15 cellular contexts compared by ENCODE assay signal in genomic region chr7:66837661-66838060, GRCh38.
A peak's percentile ranks its signal among the peaks of the same experiment; 100 is the strongest.
DNase-seq lines count a peak whose midpoint lies in the region; ATAC-seq, FAIRE-seq and TF ChIP-seq lines count a peak whose summit lies in the region.
"Had no signal": no experiment of that assay in that cellular context is flagged by ENCODE, and none has a peak within 500 bp of the region (broad histone marks: within the 10 kb centered on the region; RNA-seq: fewer than 3 reads in every experiment).

No MANE protein-coding gene starts in this region.

- no peaks in the 10 kb centered on the region for H3K9me1 ChIP-seq in IMR-90 (ENCODE audit: insufficient read depth, low read length)

- H3K56ac ChIP-seq in IMR-90 (ENCODE audit: extremely low read depth, insufficient read depth, low read length): no peak overlapping the region

- H3K4me2 ChIP-seq in IMR-90 (ENCODE audit: low read depth, low read length) (no peak overlapping the region), SU-DHL-6 (ENCODE audit: low read depth, low read length, poor library complexity, severe bottlenecking) (no peak overlapping the region), HepG2 (ENCODE audit: low read depth, low read length) (no peak overlapping the region)

- H3F3A ChIP-seq in SU-DHL-6 (ENCODE audit: insufficient read depth): no peaks in the 10 kb centered on the region

- in situ Hi-C loops in IMR-90 (cut with MboI; ENCODE audit: low sequenced_read_pairs): no loop called here
- in situ Hi-C loops in HepG2 (cut with HindIII; ENCODE audit: extremely low pct_ligation_motif_present, low pct_unique_long_range_greater_than_20kb): loop anchor here (25.0 kb wide), 1 partner anchor 150 kb away; the partner anchor contains the start of genes SBDS and TYW1

- no peak overlapping the region for H3K27ac ChIP-seq in IMR-90 (ENCODE audit: insufficient read depth, low read length)
- no peak overlapping the region for H3K27ac ChIP-seq in SU-DHL-6 (ENCODE audit: low read depth, low read length)
- H3K27ac ChIP-seq in HepG2 (ENCODE audit: extremely low read length, insufficient read depth, low read length): no peak overlapping the region
- no peak overlapping the region for H3K27ac ChIP-seq in sigmoid colon
- no peak overlapping the region for H3K27ac ChIP-seq in upper lobe of left lung
- H3K27ac ChIP-seq: C4-2B had no signal

- no peak overlapping the region for H4K5ac ChIP-seq in IMR-90 (ENCODE audit: low read depth, low read length)

- ATAC-seq in IMR-90 (ENCODE audit: low read depth): no peak
- no peak for ATAC-seq in HepG2
- ATAC-seq in upper lobe of left lung (ENCODE audit: low FRiP score in 2 of 2): no peak
- ATAC-seq in GM21786 (IDR thresholded peaks at IDR 0.05; ENCODE audit: unreplicated experiment): no peak
- no peak for ATAC-seq in GM18870 (IDR thresholded peaks at IDR 0.05; ENCODE audit: unreplicated experiment)

- no peak overlapping the region for H2BK15ac ChIP-seq in IMR-90 (ENCODE audit: low read depth, low read length)

- H2AFZ ChIP-seq in IMR-90 (replicated peaks; ENCODE audit: low read length, poor library complexity) (peak overlapping the region; percentile 21), SU-DHL-6 (ENCODE audit: low read depth, low read length, severe bottlenecking) (peak overlapping the region; percentile 87), HepG2 (ENCODE audit: low read length) (no peak overlapping the region)

- DNase-seq in IMR-90 (no peak), HepG2 (ENCODE audit: low spot score) (no peak), sigmoid colon (peak; percentile 32), upper lobe of left lung (no peak), SW480 (ENCODE audit: low spot score) (no peak)
- DNase-seq: CD4-positive, alpha-beta T cell; DMS153; DMS79; GOT3 had no signal

- no peak overlapping the region for H3K4ac ChIP-seq in IMR-90 (ENCODE audit: low read depth, low read length)

- H3K27me3 ChIP-seq in IMR-90 (ENCODE audit: control insufficient read depth, insufficient read depth, low read length): no peaks in the 10 kb centered on the region
- H3K27me3 ChIP-seq in SU-DHL-6 (ENCODE audit: low read length): no peaks in the 10 kb centered on the region
- H3K27me3 ChIP-seq in HepG2 (ENCODE audit: control insufficient read depth in 1 of 2, insufficient read depth in 2 of 2, low read length in 2 of 2): no peaks in the 10 kb centered on the region
- no peaks in the 10 kb centered on the region for H3K27me3 ChIP-seq in sigmoid colon
- H3K27me3 ChIP-seq in upper lobe of left lung: no peaks in the 10 kb centered on the region
- H3K27me3 ChIP-seq: BE2C had no signal

- TF ChIP-seq POLR2A in IMR-90 (IDR thresholded peaks at IDR 0.05; ENCODE audit: low read depth, low read length): no peak
- no peak for TF ChIP-seq POLR2A in HepG2 (IDR thresholded peaks at IDR 0.05; ENCODE audit: insufficient read depth in 1 of 2, low read depth in 2 of 2, low read length in 2 of 2)
- TF ChIP-seq POLR2A in sigmoid colon (IDR thresholded peaks at IDR 0.05): no peak
- no peak for TF ChIP-seq POLR2A in upper lobe of left lung (IDR thresholded peaks at IDR 0.05)

- no peak overlapping the region for H3K14ac ChIP-seq in IMR-90 (replicated peaks; ENCODE audit: low read depth, low read length)

- TF ChIP-seq RAD21 in IMR-90 (IDR thresholded peaks at IDR 0.05; ENCODE audit: low read length) (no peak), HepG2 (CRISPR knock-in tag; IDR thresholded peaks at IDR 0.05) (no peak)

- H3K4me3 ChIP-seq in IMR-90 (ENCODE audit: insufficient read depth, low read depth, low read length) (no peak overlapping the region), SU-DHL-6 (ENCODE audit: insufficient read depth, low read length, poor library complexity, severe bottlenecking) (no peak overlapping the region), HepG2 (replicated peaks in 1 of 3; ENCODE audit: insufficient read depth in 1 of 3, low read depth in 2 of 3, low read length in 3 of 3) (no peak overlapping the region), sigmoid colon (no peak overlapping the region), upper lobe of left lung (no peak overlapping the region)

- H3K36me3 ChIP-seq in IMR-90 (ENCODE audit: control insufficient read depth, insufficient read depth, low read length): no peaks in the 10 kb centered on the region
- no peaks in the 10 kb centered on the region for H3K36me3 ChIP-seq in SU-DHL-6 (ENCODE audit: low read length)
- no peaks in the 10 kb centered on the region for H3K36me3 ChIP-seq in HepG2 (replicated peaks in 1 of 2; ENCODE audit: control insufficient read depth in 1 of 2, insufficient read depth in 2 of 2, low read length in 2 of 2)
- H3K36me3 ChIP-seq in sigmoid colon: no peaks in the 10 kb centered on the region
- H3K36me3 ChIP-seq in upper lobe of left lung: no peaks in the 10 kb centered on the region
- H3K36me3 ChIP-seq: BE2C had no signal

- no peaks in the 10 kb centered on the region for H3K79me2 ChIP-seq in SU-DHL-6 (ENCODE audit: insufficient read depth, low read length)
- no peaks in the 10 kb centered on the region for H3K79me2 ChIP-seq in HepG2 (ENCODE audit: insufficient read depth, low read length)

- no peak overlapping the region for H3K18ac ChIP-seq in IMR-90 (ENCODE audit: low read depth, low read length)

- BruUV-seq in IMR-90 (replicated peaks; lab: Mats Ljungman, UMichigan): no TSS peak
- BruUV-seq in HepG2 (replicated peaks; lab: Mats Ljungman, UMichigan): no TSS peak

- H3K9ac ChIP-seq in IMR-90 (ENCODE audit: low read depth, low read length) (no peak overlapping the region), SU-DHL-6 (ENCODE audit: low read length) (no peak overlapping the region), HepG2 (ENCODE audit: insufficient read depth, low read depth, low read length) (no peak overlapping the region)

- no peak for TF ChIP-seq CTCF in IMR-90 (conservative IDR thresholded peaks at IDR 0.05; ENCODE audit: low read depth, low read length)
- no peak for TF ChIP-seq CTCF in SU-DHL-6 (IDR thresholded peaks at IDR 0.05; ENCODE audit: insufficient read depth, low read length, poor library complexity, severe bottlenecking)
- no peak for TF ChIP-seq CTCF in HepG2 (CRISPR knock-in tag; IDR thresholded peaks at IDR 0.05)
- TF ChIP-seq CTCF in sigmoid colon (IDR thresholded peaks at IDR 0.05): no peak
- TF ChIP-seq CTCF in upper lobe of left lung (IDR thresholded peaks at IDR 0.05): no peak

- H2BK120ac ChIP-seq in IMR-90 (ENCODE audit: low read depth, low read length): no peak overlapping the region

- H2AK5ac ChIP-seq in IMR-90 (ENCODE audit: low read depth, low read length): no peak overlapping the region

- no peak overlapping the region for H3K23ac ChIP-seq in IMR-90 (ENCODE audit: low read depth, low read length)

- no peaks in the 10 kb centered on the region for H3K79me1 ChIP-seq in IMR-90 (ENCODE audit: low read depth in 1 of 2, low read length in 2 of 2)

- dilution Hi-C loops in IMR-90 (cut with HindIII; ENCODE audit: low sequenced_read_pairs, unreplicated experiment): no loop called here

- H3K4me1 ChIP-seq in IMR-90 (ENCODE audit: control insufficient read depth, insufficient read depth, low read length) (no peaks in the 10 kb centered on the region), HepG2 (ENCODE audit: insufficient read depth, low read length) (peaks cover 12% of the 10 kb centered on the region), sigmoid colon (no peaks in the 10 kb centered on the region), upper lobe of left lung (no peaks in the 10 kb centered on the region)
- H3K4me1 ChIP-seq: BE2C had no signal

- H2BK20ac ChIP-seq in IMR-90 (ENCODE audit: low read depth, low read length): no peak overlapping the region

- no peak overlapping the region for H4K91ac ChIP-seq in IMR-90 (ENCODE audit: insufficient read depth, low read depth, low read length)

- no peak overlapping the region for H2AK9ac ChIP-seq in IMR-90 (replicated peaks; ENCODE audit: low read depth, low read length, poor library complexity)

- H3K9me2 ChIP-seq in SU-DHL-6 (replicated peaks; ENCODE audit: insufficient read depth, low read length): no peaks in the 10 kb centered on the region

- no peaks in the 10 kb centered on the region for H3K9me3 ChIP-seq in IMR-90 (ENCODE audit: control insufficient read depth, insufficient read depth, low read length)
- no peaks in the 10 kb centered on the region for H3K9me3 ChIP-seq in SU-DHL-6 (ENCODE audit: insufficient read depth, low read length)
- no peaks in the 10 kb centered on the region for H3K9me3 ChIP-seq in HepG2 (ENCODE audit: low read length)
- no peaks in the 10 kb centered on the region for H3K9me3 ChIP-seq in sigmoid colon
- peaks cover 0 to 10% (median 0%) of the 10 kb centered on the region in 4 donors for H3K9me3 ChIP-seq in upper lobe of left lung
- H3K9me3 ChIP-seq: BE2C had no signal

- H4K20me1 ChIP-seq in IMR-90 (ENCODE audit: insufficient read depth, low read length): no peaks in the 10 kb centered on the region
- H4K20me1 ChIP-seq in SU-DHL-6 (ENCODE audit: low read depth, low read length): no peaks in the 10 kb centered on the region
- H4K20me1 ChIP-seq in HepG2 (ENCODE audit: insufficient read depth, low read length): no peaks in the 10 kb centered on the region

- intact Hi-C loops in IMR-90 (cut with micrococcal nuclease): no loop called here
- intact Hi-C loops in HepG2 (cut with micrococcal nuclease; ENCODE audit: unreplicated experiment): loop anchor here (1.0 kb wide), 1 partner anchor 68 kb away; no protein-coding TSS in a partner anchor
- intact Hi-C loops in sigmoid colon (cut with DNase I): no loop called here

- FAIRE-seq in HepG2 (lab: Jason Lieb, UNC): no peak
- FAIRE-seq: HTR-8/SVneo had no signal

- CTCF ChIA-PET in IMR-90 (lab: Yijun Ruan, JAX) (no interaction called here), HepG2 (lab: Yijun Ruan, JAX; ENCODE audit: low intra/inter-chr PET ratio, low total read pairs) (no interaction called here)

- H2BK5ac ChIP-seq in IMR-90 (ENCODE audit: low read depth, low read length, poor library complexity, severe bottlenecking): no peak overlapping the region

- H4K8ac ChIP-seq in IMR-90 (ENCODE audit: low read depth in 2 of 2, low read length in 2 of 2): no peak overlapping the region

- POLR2A ChIA-PET in IMR-90 (lab: Charles Lee; ENCODE audit: unreplicated experiment) (no interaction called here), HepG2 (lab: Yijun Ruan, JAX) (no interaction called here)

- 80% methylated on average over 3 of the region's 9 CpGs; no CpG with 5 or more reads in 1 of the 2 experiments for WGBS in IMR-90 (ENCODE audit: extremely low coverage in 2 of 2, insufficient read length in 1 of 2), 2 experiments
- WGBS in HepG2 (ENCODE audit: low lambda C conversion rate): 61% methylated on average over 5 of the region's 9 CpGs
- 89 to 93% methylated on average over 9 of the region's 9 CpGs for WGBS in sigmoid colon, 2 donors
- WGBS in upper lobe of left lung, 2 donors: 91 to 93% methylated on average over 8 to 9 of the region's 9 CpGs

- TF ChIP-seq EP300 in HepG2 (IDR thresholded peaks at IDR 0.05; ENCODE audit: low read depth in 2 of 2, low read length in 2 of 2): no peak
- TF ChIP-seq EP300 in HepG2 (CRISPR knock-in tag; IDR thresholded peaks at IDR 0.05; ENCODE audit: borderline replicate concordance): no peak
- TF ChIP-seq EP300 in sigmoid colon (IDR thresholded peaks at IDR 0.05): no peak
- TF ChIP-seq EP300 in upper lobe of left lung (IDR thresholded peaks at IDR 0.05): no peak

TF ChIP-seq in IMR-90, 13 proteins besides CTCF, POLR2A, EP300 and RAD21 (continues in another document):
- no peak for TF ChIP-seq BHLHE40 (IDR thresholded peaks at IDR 0.05; ENCODE audit: low read depth, low read length)

TF ChIP-seq in HepG2, 621 proteins besides CTCF, POLR2A, EP300 and RAD21 (continues in another document):
- TF ChIP-seq CREM (IDR thresholded peaks at IDR 0.05): no peak
- no peak for TF ChIP-seq CREM (CRISPR knock-in tag; IDR thresholded peaks at IDR 0.05)
